In the genomic region with DNA sequence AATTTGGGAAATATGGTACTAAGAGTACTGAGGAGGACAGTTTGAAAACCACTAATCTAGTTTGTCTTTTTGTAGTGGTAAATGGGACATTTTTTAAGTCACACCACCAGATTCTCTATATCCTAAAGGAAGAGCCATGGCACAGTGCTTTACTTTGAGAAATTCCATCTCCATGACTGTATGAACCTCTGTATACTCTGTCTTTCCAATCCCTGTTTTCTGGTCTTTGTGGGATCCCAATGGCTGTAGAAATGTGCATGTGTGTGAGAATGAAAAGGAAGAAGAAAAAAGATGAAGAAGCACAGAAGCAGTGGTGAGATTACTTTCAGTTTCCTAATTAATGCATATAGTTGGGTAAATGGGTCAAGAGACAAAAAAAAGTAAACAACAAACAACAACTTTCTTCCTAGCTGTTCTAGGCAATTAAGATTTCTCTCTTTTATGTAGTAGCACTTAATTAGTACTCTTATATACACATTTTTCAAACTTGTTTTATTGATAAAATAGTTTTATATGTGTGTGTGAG, we compare ENCODE assay signal across 21 cellular contexts.
"Had no signal": no experiment of that assay in that cellular context is flagged by ENCODE, and none has a peak within 500 bp of the region (broad histone marks: within the 10 kb centered on the region; RNA-seq: fewer than 3 reads in every experiment).

No MANE protein-coding gene starts in this region.

- H3K27me3 Mint-ChIP-seq: activated naive CD8-positive, alpha-beta T cell; stimulated activated naive CD8-positive, alpha-beta T cell treated with anti-CD3 and anti-CD28 coated beads, Interleukin-15, amount 100 ng/mL, for 72 hours; T-helper 17 cell had no signal

- H3K36me3 Mint-ChIP-seq: activated naive CD8-positive, alpha-beta T cell; neural progenitor cell had no signal

- H3K4me3 Mint-ChIP-seq: activated naive CD8-positive, alpha-beta T cell; neural progenitor cell; stimulated activated naive CD8-positive, alpha-beta T cell treated with anti-CD3 and anti-CD28 coated beads, Interleukin-15, amount 100 ng/mL, for 72 hours; T-helper 17 cell had no signal

- H3K9me3 Mint-ChIP-seq: neural progenitor cell had no signal

- H3K4me3 ChIP-seq: breast epithelium, lung, neural progenitor cell, ovary, right lobe of liver, spleen, upper lobe of left lung had no signal

- H3K4me1 Mint-ChIP-seq: neural progenitor cell; stimulated activated naive CD8-positive, alpha-beta T cell treated with anti-CD3 and anti-CD28 coated beads, Interleukin-15, amount 100 ng/mL, for 72 hours; T-helper 17 cell had no signal

- H3K27ac Mint-ChIP-seq: activated naive CD8-positive, alpha-beta T cell; neural progenitor cell; stimulated activated naive CD8-positive, alpha-beta T cell treated with anti-CD3 and anti-CD28 coated beads, Interleukin-15, amount 100 ng/mL, for 72 hours; T-helper 17 cell had no signal

- ATAC-seq: right lobe of liver; stimulated activated naive CD8-positive, alpha-beta T cell treated with anti-CD3 and anti-CD28 coated beads, Interleukin-15, amount 100 ng/mL, for 72 hours; T-helper 17 cell had no signal

- DNase-seq: activated CD4-positive, alpha-beta T cell treated with anti-CD3 and anti-CD28 coated beads, Interleukin-2, amount 50 U/mL, for 1 hour; activated CD4-positive, CD25-positive, alpha-beta regulatory T cell; activated CD8-positive, alpha-beta memory T cell treated with anti-CD3 and anti-CD28 coated beads for 24 hours; activated gamma-delta T cell treated with Interleukin-2 at 50 U/mL for 16 hours; anterior cingulate cortex; cerebellar nuclear complex; effector memory CD4-positive, alpha-beta T cell; midbrain; ovary; right lobe of liver; spleen; stimulated activated naive CD8-positive, alpha-beta T cell treated with anti-CD3 and anti-CD28 coated beads, Interleukin-15, amount 100 ng/mL, for 72 hours; T-helper 17 cell; upper lobe of left lung had no signal

- FAIRE-seq: frontal cortex, islet of Langerhans, TTC549 had no signal
